In the genomic region with DNA sequence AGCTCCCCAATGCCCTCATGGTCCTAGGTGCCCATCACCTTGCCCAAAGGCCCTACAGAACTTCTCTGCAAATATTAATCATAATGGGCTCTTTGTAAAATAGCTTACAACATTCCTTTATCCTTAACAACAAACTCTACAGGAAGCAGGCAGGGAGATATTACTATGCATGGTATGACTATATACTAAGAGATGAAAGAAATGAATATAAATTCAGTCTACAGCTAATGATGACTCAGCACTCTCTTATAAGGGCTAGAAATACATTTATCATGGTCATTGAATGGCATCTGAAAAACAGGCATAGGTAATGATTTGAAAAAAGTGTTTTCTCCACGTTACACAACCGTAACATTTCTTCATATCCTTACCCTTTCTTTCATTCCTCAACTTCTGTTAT, we compare ENCODE assay signal across 19 cellular contexts.
DNase-seq lines count a peak whose midpoint lies in the region; ATAC-seq, FAIRE-seq and TF ChIP-seq lines count a peak whose summit lies in the region.
"Had no signal": no experiment of that assay in that cellular context is flagged by ENCODE, and none has a peak within 500 bp of the region (broad histone marks: within the 10 kb centered on the region; RNA-seq: fewer than 3 reads in every experiment).

No MANE protein-coding gene starts in this region.

- H3K27ac Mint-ChIP-seq in activated CD4-positive, alpha-beta memory T cell treated with anti-CD3 and anti-CD28 coated beads, Interleukin-2, amount 10 ng/mL, durations not matched to agents 7 days and 5 days: no peak overlapping the region
- H3K27ac Mint-ChIP-seq: activated naive CD4-positive, alpha-beta T cell treated with anti-CD3 and anti-CD28 coated beads, Interleukin-2, amount 50 U/mL, for 24 hours; B cell; stimulated activated naive B cell treated with anti-CD40 and anti-IgM and Interleukin-4, amounts not matched to agents 10 μg/mL and 1 μg/mL and 100 μg/mL, for 72 hours; T-helper 17 cell had no signal

- CTCF ChIA-PET in K562 (lab: Yijun Ruan, JAX; ENCODE audit: low intra/inter-chr PET ratio): no interaction called here
- CTCF ChIA-PET in activated CD4-positive, alpha-beta memory T cell treated with anti-CD3 and anti-CD28 coated beads, Interleukin-2, amount 10 ng/mL, durations not matched to agents 7 days and 5 days (lab: Charles Lee): no interaction called here

- no peaks in the 10 kb centered on the region for H3K79me2 ChIP-seq in K562 (ENCODE audit: control insufficient read depth, insufficient read depth, low read length)

- intact Hi-C loops in K562 (cut with micrococcal nuclease): no loop called here

- H3K4me3 ChIP-seq in BLaER1 treated with 17β-estradiol and CSF1 and Interleukin-3, amounts not matched to agents 10 nM and 100 nM: no peak overlapping the region; a peak in 1 of 20 replicates
- H3K4me3 ChIP-seq in K562: no peak overlapping the region
- H3K4me3 ChIP-seq: heart left ventricle had no signal

- no peak overlapping the region for H3K4me3 Mint-ChIP-seq in activated CD4-positive, alpha-beta memory T cell treated with anti-CD3 and anti-CD28 coated beads, Interleukin-2, amount 10 ng/mL, durations not matched to agents 7 days and 5 days
- H3K4me3 Mint-ChIP-seq: activated naive CD4-positive, alpha-beta T cell treated with anti-CD3 and anti-CD28 coated beads, Interleukin-2, amount 50 U/mL, for 24 hours; B cell; stimulated activated naive B cell treated with anti-CD40 and anti-IgM and Interleukin-4, amounts not matched to agents 10 μg/mL and 1 μg/mL and 100 μg/mL, for 72 hours; T-helper 17 cell had no signal

- no peaks in the 10 kb centered on the region for H3K4me1 Mint-ChIP-seq in activated CD4-positive, alpha-beta memory T cell treated with anti-CD3 and anti-CD28 coated beads, Interleukin-2, amount 10 ng/mL, durations not matched to agents 7 days and 5 days
- H3K4me1 Mint-ChIP-seq: activated naive CD4-positive, alpha-beta T cell treated with anti-CD3 and anti-CD28 coated beads, Interleukin-2, amount 50 U/mL, for 24 hours; B cell; stimulated activated naive B cell treated with anti-CD40 and anti-IgM and Interleukin-4, amounts not matched to agents 10 μg/mL and 1 μg/mL and 100 μg/mL, for 72 hours; T-helper 17 cell had no signal

- 0% methylated on average over 2 of the region's 2 CpGs for WGBS in K562 (ENCODE audit: insufficient coverage, low coverage, missing lambda C conversion rate)

- TF ChIP-seq POLR2A in K562 (conservative IDR thresholded peaks at IDR 0.05): no peak

- BruUV-seq in K562 (replicated peaks; lab: Mats Ljungman, UMichigan): no TSS peak

- no peaks in the 10 kb centered on the region for H3K9me3 Mint-ChIP-seq in activated CD4-positive, alpha-beta memory T cell treated with anti-CD3 and anti-CD28 coated beads, Interleukin-2, amount 10 ng/mL, durations not matched to agents 7 days and 5 days
- H3K9me3 Mint-ChIP-seq: activated naive CD4-positive, alpha-beta T cell treated with anti-CD3 and anti-CD28 coated beads, Interleukin-2, amount 50 U/mL, for 24 hours; stimulated activated naive B cell treated with anti-CD40 and anti-IgM and Interleukin-4, amounts not matched to agents 10 μg/mL and 1 μg/mL and 100 μg/mL, for 72 hours had no signal

- H3K36me3 ChIP-seq in BLaER1 treated with 17β-estradiol and CSF1 and Interleukin-3, amounts not matched to agents 10 nM and 100 nM: no peaks in the 10 kb centered on the region
- no peaks in the 10 kb centered on the region for H3K36me3 ChIP-seq in K562 (ENCODE audit: control insufficient read depth, insufficient read depth, low read length)
- H3K36me3 ChIP-seq: heart left ventricle had no signal

- H3K9me3 ChIP-seq in BLaER1 treated with 17β-estradiol and CSF1 and Interleukin-3, amounts not matched to agents 10 nM and 100 nM (replicated peaks in 1 of 11): no peaks in the 10 kb centered on the region
- H3K9me3 ChIP-seq in K562 (replicated peaks; ENCODE audit: control insufficient read depth, insufficient read depth, low read depth, low read length): no peaks in the 10 kb centered on the region
- H3K9me3 ChIP-seq: heart left ventricle had no signal

- H3K4me2 ChIP-seq in BLaER1 treated with 17β-estradiol and CSF1 and Interleukin-3, amounts not matched to agents 10 nM and 100 nM: peak overlapping the region; percentile 65 to 84 (median 72)
- no peak overlapping the region for H3K4me2 ChIP-seq in K562 (ENCODE audit: insufficient read depth, low read length)

- in situ Hi-C loops in K562 (cut with MboI): no loop called here

- no peak for TF ChIP-seq RAD21 in K562 (CRISPR knock-in tag; conservative IDR thresholded peaks at IDR 0.05 in 1 of 2, IDR thresholded peaks at IDR 0.05 in 1 of 2)

- no peak for ATAC-seq in K562
- ATAC-seq: activated CD4-positive, CD25-positive, alpha-beta regulatory T cell treated with anti-CD3 and anti-CD28 coated beads, Interleukin-2, amount 50 U/mL, for 24 hours; heart left ventricle; Panc1; stimulated activated naive B cell treated with anti-CD40 and anti-IgM and Interleukin-4, amounts not matched to agents 10 μg/mL and 1 μg/mL and 100 μg/mL, for 72 hours; T-helper 17 cell had no signal

- H3K9ac ChIP-seq in BLaER1 treated with 17β-estradiol and CSF1 and Interleukin-3, amounts not matched to agents 10 nM and 100 nM: no peak overlapping the region
- no peak overlapping the region for H3K9ac ChIP-seq in K562 (ENCODE audit: insufficient read depth in 1 of 2, low read depth in 2 of 2, low read length in 2 of 2)

- TF ChIP-seq CTCF in K562 (IDR thresholded peaks at IDR 0.05 in 2 of 3, conservative IDR thresholded peaks at IDR 0.05 in 1 of 3; ENCODE audit: insufficient read depth in 2 of 3, low read depth in 1 of 3, low read length in 3 of 3): no peak

- FAIRE-seq in K562 (lab: Jason Lieb, UNC): no peak

- H3K4me1 ChIP-seq in BLaER1 treated with 17β-estradiol and CSF1 and Interleukin-3, amounts not matched to agents 10 nM and 100 nM: peaks cover 10 to 20% (median 15%) of the 10 kb centered on the region in 10 experiments
- H3K4me1 ChIP-seq in K562 (replicated peaks in 1 of 2; ENCODE audit: control insufficient read depth in 2 of 2, insufficient read depth in 2 of 2, low read length in 2 of 2): no peaks in the 10 kb centered on the region
- H3K4me1 ChIP-seq: heart left ventricle had no signal

- peak overlapping the region in 4 of 11 experiments; percentile 27 to 49 (median 38); a peak in 5 of 22 replicates for H3K27ac ChIP-seq in BLaER1 treated with 17β-estradiol and CSF1 and Interleukin-3, amounts not matched to agents 10 nM and 100 nM
- no peak overlapping the region for H3K27ac ChIP-seq in K562 (ENCODE audit: extremely low read depth, low read depth, low read length)
- H3K27ac ChIP-seq: heart left ventricle had no signal

- no peaks in the 10 kb centered on the region for H3K9me1 ChIP-seq in K562 (ENCODE audit: control insufficient read depth, insufficient read depth, low read length)

- no peak for TF ChIP-seq EP300 in K562 (IDR thresholded peaks at IDR 0.05; ENCODE audit: low read length)

- H3K27me3 ChIP-seq in BLaER1 treated with 17β-estradiol and CSF1 and Interleukin-3, amounts not matched to agents 10 nM and 100 nM: peaks cover 0 to 34% (median 0%) of the 10 kb centered on the region in 11 experiments; a peak in 10 of 22 replicates
- no peaks in the 10 kb centered on the region for H3K27me3 ChIP-seq in K562 (ENCODE audit: control insufficient read depth in 2 of 2, insufficient read depth in 2 of 2, low read length in 2 of 2)
- H3K27me3 ChIP-seq: heart left ventricle had no signal

- DNase-seq in LHCN-M2 (ENCODE audit: low read depth) (peak; percentile 30), K562 (ENCODE audit: extremely low read depth in 1 of 4, low spot score in 3 of 4) (no peak), hepatic stellate cell (ENCODE audit: low spot score) (peak; percentile 12), pons (ENCODE audit: low spot score) (no peak), DMS 273 (lab: John Stamatoyannopoulos, UW; ENCODE audit: unreplicated experiment) (no peak), NCI-H524 (lab: John Stamatoyannopoulos, UW) (no peak)
- DNase-seq in activated CD4-positive, alpha-beta memory T cell treated with anti-CD3 and anti-CD28 coated beads, Interleukin-2, amount 10 ng/mL, durations not matched to agents 7 days and 5 days: no peak
- DNase-seq: activated CD8-positive, alpha-beta memory T cell treated with anti-CD3 and anti-CD28 coated beads, Interleukin-2, amount 50 U/mL, for 48 hours; heart left ventricle; NCI-H2081; NCI-H69; stimulated activated naive B cell treated with anti-CD40 and anti-IgM and Interleukin-4, amounts not matched to agents 10 μg/mL and 1 μg/mL and 100 μg/mL, for 72 hours; T-helper 17 cell; trophoblast cell had no signal

- no peaks in the 10 kb centered on the region for H3K36me3 Mint-ChIP-seq in activated CD4-positive, alpha-beta memory T cell treated with anti-CD3 and anti-CD28 coated beads, Interleukin-2, amount 10 ng/mL, durations not matched to agents 7 days and 5 days (ENCODE audit: low read depth)
- H3K36me3 Mint-ChIP-seq: activated naive CD4-positive, alpha-beta T cell treated with anti-CD3 and anti-CD28 coated beads, Interleukin-2, amount 50 U/mL, for 24 hours; stimulated activated naive B cell treated with anti-CD40 and anti-IgM and Interleukin-4, amounts not matched to agents 10 μg/mL and 1 μg/mL and 100 μg/mL, for 72 hours had no signal

- no peaks in the 10 kb centered on the region for H3K27me3 Mint-ChIP-seq in activated CD4-positive, alpha-beta memory T cell treated with anti-CD3 and anti-CD28 coated beads, Interleukin-2, amount 10 ng/mL, durations not matched to agents 7 days and 5 days
- H3K27me3 Mint-ChIP-seq: activated naive CD4-positive, alpha-beta T cell treated with anti-CD3 and anti-CD28 coated beads, Interleukin-2, amount 50 U/mL, for 24 hours; B cell; stimulated activated naive B cell treated with anti-CD40 and anti-IgM and Interleukin-4, amounts not matched to agents 10 μg/mL and 1 μg/mL and 100 μg/mL, for 72 hours; T-helper 17 cell had no signal

- H2AFZ ChIP-seq in K562 (ENCODE audit: low read depth, low read length): no peak overlapping the region

- POLR2A ChIA-PET in K562 (lab: Yijun Ruan, JAX): no interaction called here
- POLR2A ChIA-PET in activated CD4-positive, alpha-beta memory T cell treated with anti-CD3 and anti-CD28 coated beads, Interleukin-2, amount 10 ng/mL, durations not matched to agents 7 days and 5 days (lab: Charles Lee): no interaction called here

- H4K20me1 ChIP-seq in BLaER1 treated with 17β-estradiol and CSF1 and Interleukin-3, amounts not matched to agents 10 nM and 100 nM: no peaks in the 10 kb centered on the region
- no peaks in the 10 kb centered on the region for H4K20me1 ChIP-seq in K562 (replicated peaks; ENCODE audit: control insufficient read depth, insufficient read depth, low read length)

TF ChIP-seq in K562, 482 proteins besides CTCF, POLR2A, EP300 and RAD21 (continues in another document):
- TF ChIP-seq MAFG (tag; conservative IDR thresholded peaks at IDR 0.05): 0 out of 2 replicates have a peak, but pooled peaks have one; percentile 36
- TF ChIP-seq ZNF384 (IDR thresholded peaks at IDR 0.05; ENCODE audit: low read depth, low read length): no peak
- TF ChIP-seq POLR2B (IDR thresholded peaks at IDR 0.05; ENCODE audit: low read depth, partially characterized antibody): no peak
- TF ChIP-seq MAFK (IDR thresholded peaks at IDR 0.05; ENCODE audit: low read length): peak; percentile 46
- TF ChIP-seq MAFF (IDR thresholded peaks at IDR 0.05; ENCODE audit: low read length): peak; percentile 11; the same call in 1 of the 2 replicates

Comparison
In these comparisons a context has a peak if more than half of its experiments do, and no peak if none do; other contexts are left out.
1. DNase-seq: peak in LHCN-M2 (single experiment) and hepatic stellate cell (single experiment); none in K562 (0 of 4), pons (single experiment), activated CD4-positive, alpha-beta memory T cell treated with anti-CD3 and anti-CD28 coated beads, Interleukin-2, amount 10 ng/mL, durations not matched to agents 7 days and 5 days (single experiment), DMS 273 (single experiment) and NCI-H524 (0 of 2).